In genomic region chr19:38134538-38135149, GRCh38 we compare ENCODE assay signal across 1 cellular context.
TF ChIP-seq lines count a peak whose summit lies in the region.

No MANE protein-coding gene starts in this region.

TF ChIP-seq in H1, 55 proteins besides CTCF, POLR2A, EP300 and RAD21 (continued from another document):
- TF ChIP-seq ATF3 (IDR thresholded peaks at IDR 0.05; ENCODE audit: insufficient read depth, low read depth, low read length) = 0 out of 2 replicates have a peak, but pooled peaks have one; percentile 15
